ENCODE assay signal across 11 cellular contexts in the genomic region with DNA sequence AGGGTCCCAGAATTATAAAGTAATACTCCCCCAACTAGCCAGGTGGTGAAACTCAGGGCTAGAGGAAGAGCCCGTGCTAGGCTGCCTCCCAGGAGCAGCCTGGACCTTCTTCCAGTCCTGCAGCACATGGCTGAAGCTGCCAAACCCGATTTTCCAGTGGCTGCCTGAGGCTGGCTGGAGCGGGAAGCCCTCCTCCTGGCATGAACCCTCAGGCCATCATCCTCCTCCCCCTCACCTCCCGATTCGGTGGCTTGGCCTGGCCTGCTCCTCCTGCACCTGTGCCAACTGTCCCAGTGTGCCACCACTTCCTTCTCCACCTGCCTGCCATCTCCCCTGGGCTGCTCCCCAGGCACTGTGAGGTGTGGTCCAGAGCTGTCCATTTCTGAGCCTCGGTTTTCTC. TPM values are rescaled to one million over a fixed set of nuclear protein-coding genes. Genes with fewer than 3 reads are reported as not detected.
A peak's percentile ranks its signal among the peaks of the same experiment; 100 is the strongest.
DNase-seq lines count a peak whose midpoint lies in the region; ATAC-seq and TF ChIP-seq lines count a peak whose summit lies in the region.
"Had no signal": no experiment of that assay in that cellular context is flagged by ENCODE, and none has a peak within 500 bp of the region (broad histone marks: within the 10 kb centered on the region; RNA-seq: fewer than 3 reads in every experiment).

No MANE protein-coding gene starts in this region.

- H3K9me3 ChIP-seq in heart left ventricle (no peaks in the 10 kb centered on the region), lower lobe of right lung (no peaks in the 10 kb centered on the region), uterus (no peaks in the 10 kb centered on the region)

- H3K27me3 ChIP-seq in heart left ventricle (peaks cover 0 to 5% (median 0%) of the 10 kb centered on the region in 9 donors), lower lobe of right lung (ENCODE audit: low read depth) (peaks cover 3% of the 10 kb centered on the region), uterus (no peaks in the 10 kb centered on the region), brain microvascular endothelial cell (replicated peaks) (no peaks in the 10 kb centered on the region)

- ATAC-seq in heart left ventricle (peak in 1 of 4 donors; percentile 12), Right ventricle myocardium inferior (no peak), lower lobe of right lung (peak; percentile 55 to 60), GM21515 (IDR thresholded peaks at IDR 0.05; ENCODE audit: unreplicated experiment) (no peak), HG03175 (IDR thresholded peaks at IDR 0.05; ENCODE audit: unreplicated experiment) (no peak)

- 37 to 50% (median 43%) methylated on average over 5 to 6 of the region's 6 CpGs for WGBS in heart left ventricle, 4 donors

- TF ChIP-seq CTCF in heart left ventricle (IDR thresholded peaks at IDR 0.05) (no peak), lower lobe of right lung (IDR thresholded peaks at IDR 0.05) (no peak), uterus (IDR thresholded peaks at IDR 0.05) (no peak), brain microvascular endothelial cell (IDR thresholded peaks at IDR 0.05; ENCODE audit: low read depth, low read length, missing control alignments) (no peak)

- peak in 2 of 5 donors; percentile 36 to 54 for DNase-seq in heart left ventricle
- no peak for DNase-seq in Right ventricle myocardium inferior (ENCODE audit: missing footprints)
- peak; percentile 54 to 93 for DNase-seq in T47D (ENCODE audit: low read depth in 1 of 2, low spot score in 1 of 2)
- peak; percentile 84 for DNase-seq in lower lobe of right lung
- DNase-seq in uterus = no peak
- DNase-seq in brain microvascular endothelial cell = no peak
- DNase-seq: erythroblast, GOT3 had no signal

- H3K36me3 ChIP-seq in heart left ventricle = no peaks in the 10 kb centered on the region
- H3K36me3 ChIP-seq in lower lobe of right lung = no peaks in the 10 kb centered on the region
- H3K36me3 ChIP-seq in uterus = no peaks in the 10 kb centered on the region
- no peaks in the 10 kb centered on the region for H3K36me3 ChIP-seq in brain microvascular endothelial cell (replicated peaks)

- H3K27ac ChIP-seq in heart left ventricle (peak overlapping the region; percentile 28 to 93 (median 76)), lower lobe of right lung (peak overlapping the region; percentile 77), uterus (peak overlapping the region; percentile 41 to 54), brain microvascular endothelial cell (no peak overlapping the region)

- in situ Hi-C loops in T47D (cut with HindIII; ENCODE audit: low pct_unique_long_range_greater_than_20kb, low sequenced_read_pairs) (no loop called here), brain microvascular endothelial cell (cut with HindIII; ENCODE audit: low pct_ligation_motif_present, low sequenced_read_pairs) (no loop called here)

- TF ChIP-seq POLR2A in heart left ventricle (IDR thresholded peaks at IDR 0.05) (no peak), uterus (IDR thresholded peaks at IDR 0.05) (no peak)

- H3K4me3 ChIP-seq in heart left ventricle (peak overlapping the region in 2 of 12 donors; percentile 6 to 13), lower lobe of right lung (no peak overlapping the region), uterus (no peak overlapping the region), brain microvascular endothelial cell (ENCODE audit: low read depth, low read length) (no peak overlapping the region)

- peaks cover 11 to 85% (median 61%) of the 10 kb centered on the region in 12 donors for H3K4me1 ChIP-seq in heart left ventricle
- H3K4me1 ChIP-seq in lower lobe of right lung = peaks cover 79% of the 10 kb centered on the region
- H3K4me1 ChIP-seq in uterus = no peaks in the 10 kb centered on the region

- intact Hi-C loops in heart left ventricle (cut with DNase I) (loop anchor here in 2 of 10 donors (1.0 to 10.0 kb wide), 2 partner anchors 39 to 277 kb away; no protein-coding TSS in a partner anchor), Right ventricle myocardium inferior (cut with DNase I) (loop anchor here (1.0 kb wide), 1 partner anchor 39 kb away; no protein-coding TSS in a partner anchor), lower lobe of right lung (cut with DNase I) (no loop called here), uterus (cut with DNase I; ENCODE audit: low total_unique reads) (loop anchor here (10.0 kb wide), 1 partner anchor 617 kb away; the partner anchor contains the start of gene AKR1A1)

RNA-seq across cellular contexts. Expression of gene TSPAN1, which starts 3.0 kb away (rescaled TPM):
- total RNA-seq in heart left ventricle (1 to 10 TPM in 5 of 9 donors, under 1 TPM in 4; 0.63 to 3.5 (median 1.1) TPM), Right ventricle myocardium inferior (1.1 TPM), lower lobe of right lung (68.9 TPM), uterus (10 to 100 TPM in 3 of 4 donors, 1 to 10 TPM in 1; 4.1 to 62.8 (median 29.1) TPM)
- polyA plus RNA-seq in heart left ventricle = 1 to 10 TPM in 1 of 2 donors, under 1 TPM in 1; 0.65 to 5.5 TPM

RNA-seq across cellular contexts. Expression of gene P3R3URF, which starts 4.4 kb away (rescaled TPM):
- total RNA-seq in heart left ventricle (not detected), Right ventricle myocardium inferior (not detected), lower lobe of right lung (not detected), uterus (not detected)
- polyA plus RNA-seq in heart left ventricle = not detected
- total RNA-seq: aorta had no signal
- polyA plus RNA-seq: aorta had no signal

RNA-seq across cellular contexts. Expression of gene POMGNT1, which starts 26.4 kb away (rescaled TPM):
- total RNA-seq in heart left ventricle = 100 to 1,000 TPM; 117 to 203 (median 144) TPM
- 100 to 1,000 TPM in 1 of 2 donors, 10 to 100 TPM in 1; 85.2 to 117 TPM for polyA plus RNA-seq in heart left ventricle
- 129 TPM for total RNA-seq in Right ventricle myocardium inferior
- total RNA-seq in lower lobe of right lung = 59.3 TPM
- 10 to 100 TPM in 3 of 4 donors, 1 to 10 TPM in 1; 5.6 to 67.2 (median 31.8) TPM for total RNA-seq in uterus

RNA-seq across cellular contexts. Expression of gene LURAP1, which starts 31.3 kb away (rescaled TPM):
- 10 to 100 TPM in 2 of 9 donors, 1 to 10 TPM in 7; 7.1 to 10.6 (median 8.9) TPM for total RNA-seq in heart left ventricle
- polyA plus RNA-seq in heart left ventricle = 10 to 100 TPM in 1 of 2 donors, 1 to 10 TPM in 1; 5.9 to 10.5 TPM
- total RNA-seq in Right ventricle myocardium inferior = 6.0 TPM
- 3.4 TPM for total RNA-seq in lower lobe of right lung
- total RNA-seq in uterus = 10 to 100 TPM in 1 of 4 donors, 1 to 10 TPM in 3; 4.1 to 19.8 (median 5.9) TPM

RNA-seq across cellular contexts. Expression of gene PIK3R3, which starts 39.4 kb away (rescaled TPM):
- total RNA-seq in heart left ventricle = 10 to 100 TPM; 24.6 to 54.1 (median 41.9) TPM
- 10 to 100 TPM; 11.8 to 49.0 TPM for polyA plus RNA-seq in heart left ventricle
- total RNA-seq in Right ventricle myocardium inferior = 22.6 TPM
- 39.2 TPM for total RNA-seq in lower lobe of right lung
- total RNA-seq in uterus = 10 to 100 TPM; 23.5 to 83.7 (median 38.3) TPM

Comparison
In these comparisons a context has a peak if more than half of its experiments do, and no peak if none do; other contexts are left out.
1. ATAC-seq: peak in lower lobe of right lung (2 of 2); none in Right ventricle myocardium inferior (single experiment), GM21515 (single experiment) and HG03175 (single experiment).
2. DNase-seq: peak in T47D (2 of 2) and lower lobe of right lung (single experiment); none in Right ventricle myocardium inferior (single experiment), uterus (0 of 2) and brain microvascular endothelial cell (single experiment).